In the genomic region with DNA sequence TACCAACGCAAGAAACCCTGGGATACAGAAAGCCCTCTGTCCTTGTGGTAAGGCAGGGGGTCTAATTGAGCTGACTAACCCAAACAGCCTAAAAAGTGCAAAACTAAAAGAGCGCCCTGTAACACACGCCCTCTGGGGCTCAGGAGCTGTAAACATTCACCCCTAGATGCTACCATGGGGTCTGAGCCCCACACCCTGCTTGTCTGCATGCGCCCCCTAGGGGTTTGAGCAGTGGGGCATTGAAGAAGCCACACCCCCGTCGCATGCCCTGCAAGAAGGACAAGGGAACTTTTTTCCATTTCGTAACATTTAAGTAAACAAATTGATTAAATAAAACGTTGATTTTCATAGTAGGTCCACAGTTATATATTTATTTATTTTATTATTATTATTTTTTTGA, we compare ENCODE assay signal across 9 cellular contexts.
DNase-seq lines count a peak whose midpoint lies in the region; ATAC-seq lines count a peak whose summit lies in the region.
"Had no signal": no experiment of that assay in that cellular context is flagged by ENCODE, and none has a peak within 500 bp of the region (broad histone marks: within the 10 kb centered on the region; RNA-seq: fewer than 3 reads in every experiment).

No MANE protein-coding gene starts in this region.

- peak; percentile 66 for ATAC-seq in GM21528 (IDR thresholded peaks at IDR 0.05; ENCODE audit: low FRiP score, unreplicated experiment)

- no peaks in the 10 kb centered on the region for H3K27me3 Mint-ChIP-seq in activated CD4-positive, alpha-beta T cell treated with anti-CD3 and anti-CD28 coated beads, Interleukin-2, amount 10 ng/mL, durations not matched to agents 24 days and 14 days

- H3K36me3 Mint-ChIP-seq in activated CD4-positive, alpha-beta T cell treated with anti-CD3 and anti-CD28 coated beads, Interleukin-2, amount 10 ng/mL, durations not matched to agents 24 days and 14 days (ENCODE audit: low read depth): no peaks in the 10 kb centered on the region

- intact Hi-C loops in activated CD4-positive, alpha-beta T cell treated with anti-CD3 and anti-CD28 coated beads, Interleukin-2, amount 10 ng/mL, durations not matched to agents 24 days and 14 days (cut with micrococcal nuclease): loop anchor here (10.0 kb wide), 1 partner anchor 222 kb away; no protein-coding TSS in a partner anchor

- in situ Hi-C loops in G401 (cut with HindIII; ENCODE audit: low sequenced_read_pairs): no loop called here

- H3K4me1 Mint-ChIP-seq in activated CD4-positive, alpha-beta T cell treated with anti-CD3 and anti-CD28 coated beads, Interleukin-2, amount 10 ng/mL, durations not matched to agents 24 days and 14 days: no peaks in the 10 kb centered on the region

- DNase-seq in activated CD4-positive, alpha-beta T cell treated with anti-CD3 and anti-CD28 coated beads, Interleukin-2, amount 10 ng/mL, durations not matched to agents 24 days and 14 days: peak; percentile 73
- DNase-seq in activated CD4-positive, alpha-beta T cell treated with anti-CD3 and anti-CD28 coated beads, Interleukin-2, amount 50 U/mL, for 4 hours: no peak
- peak; percentile 58 for DNase-seq in NCI-H69 (lab: John Stamatoyannopoulos, UW)
- DNase-seq in iPS-NIHi11 (ENCODE audit: low spot score): peak; percentile 20
- DNase-seq in effector CD8-positive, alpha-beta T cell (lab: John Stamatoyannopoulos, UW): no peak
- no peak for DNase-seq in COR-L47 (lab: John Stamatoyannopoulos, UW)
- DNase-seq in G401 (ENCODE audit: low spot score): no peak
- DNase-seq: NCI-H510A treated with DMSO at 0.1 percent for 48 hours had no signal

- H3K4me3 Mint-ChIP-seq in activated CD4-positive, alpha-beta T cell treated with anti-CD3 and anti-CD28 coated beads, Interleukin-2, amount 10 ng/mL, durations not matched to agents 24 days and 14 days: no peak overlapping the region

- no peak overlapping the region for H3K27ac Mint-ChIP-seq in activated CD4-positive, alpha-beta T cell treated with anti-CD3 and anti-CD28 coated beads, Interleukin-2, amount 10 ng/mL, durations not matched to agents 24 days and 14 days

- H3K9me3 Mint-ChIP-seq in activated CD4-positive, alpha-beta T cell treated with anti-CD3 and anti-CD28 coated beads, Interleukin-2, amount 10 ng/mL, durations not matched to agents 24 days and 14 days: no peaks in the 10 kb centered on the region

Comparison
In these comparisons a context has a peak if more than half of its experiments do, and no peak if none do; other contexts are left out.
1. DNase-seq: peak in activated CD4-positive, alpha-beta T cell treated with anti-CD3 and anti-CD28 coated beads, Interleukin-2, amount 10 ng/mL, durations not matched to agents 24 days and 14 days (single experiment), NCI-H69 (single experiment) and iPS-NIHi11 (single experiment); none in activated CD4-positive, alpha-beta T cell treated with anti-CD3 and anti-CD28 coated beads, Interleukin-2, amount 50 U/mL, for 4 hours (0 of 2), effector CD8-positive, alpha-beta T cell (single experiment), COR-L47 (single experiment) and G401 (single experiment).